ENCODE assay signal across 1 cellular context in genomic region chr1:111510003-111510380, GRCh38.
TF ChIP-seq lines count a peak whose summit lies in the region.

No MANE protein-coding gene starts in this region.

TF ChIP-seq in endothelial cell of umbilical vein, 7 proteins besides CTCF, POLR2A, EP300 and RAD21:
- TF ChIP-seq EZH2 (IDR thresholded peaks at IDR 0.05; ENCODE audit: borderline replicate concordance, low read depth, low read length, severe bottlenecking) (no peak), MAX (IDR thresholded peaks at IDR 0.05; ENCODE audit: insufficient read depth, insufficient read length) (no peak), POLR2AphosphoS5 (IDR thresholded peaks at IDR 0.05; ENCODE audit: insufficient read depth, low read depth, low read length) (no peak), FOS (IDR thresholded peaks at IDR 0.05; ENCODE audit: borderline replicate concordance, insufficient read depth, low read length) (no peak), GATA2 (IDR thresholded peaks at IDR 0.05; ENCODE audit: insufficient read depth, insufficient read length, low read depth, low read length) (no peak), MYC (IDR thresholded peaks at IDR 0.05; ENCODE audit: low read depth, low read length) (no peak), JUN (IDR thresholded peaks at IDR 0.05; ENCODE audit: borderline replicate concordance, insufficient read depth, insufficient read length, low read depth) (no peak)
